9 cellular contexts compared by ENCODE assay signal in the genomic region with DNA sequence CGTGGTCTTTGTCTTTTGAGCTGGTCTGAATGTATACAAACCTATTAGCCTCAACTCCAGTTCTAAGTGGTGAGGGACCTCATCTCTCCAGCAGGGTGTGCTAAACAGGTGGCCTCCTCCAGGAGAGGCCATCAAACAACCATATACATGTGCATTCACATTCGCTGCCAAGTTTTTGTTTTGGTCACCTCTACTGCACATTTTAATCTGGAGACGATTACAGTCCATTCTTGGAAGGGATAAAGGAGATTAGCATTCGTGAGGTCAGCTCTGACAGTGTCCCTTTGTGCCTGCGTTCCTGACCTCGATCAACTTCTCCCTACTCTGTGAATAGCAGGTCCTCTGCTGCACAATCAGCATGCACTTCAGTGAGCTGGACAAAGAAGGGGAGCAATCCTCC.
DNase-seq lines count a peak whose midpoint lies in the region; ATAC-seq, FAIRE-seq and TF ChIP-seq lines count a peak whose summit lies in the region.
"Had no signal": no experiment of that assay in that cellular context is flagged by ENCODE, and none has a peak within 500 bp of the region (broad histone marks: within the 10 kb centered on the region; RNA-seq: fewer than 3 reads in every experiment).

No MANE protein-coding gene starts in this region.

- peaks cover 2% of the 10 kb centered on the region for H3K4me1 Mint-ChIP-seq in osteocyte (ENCODE audit: unreplicated experiment)

- H4K20me1 ChIP-seq in H1 (replicated peaks in 1 of 2; ENCODE audit: control insufficient read depth in 1 of 2, insufficient read depth in 2 of 2, low read length in 2 of 2), result no peaks in the 10 kb centered on the region

- no peak overlapping the region for H2BK120ac ChIP-seq in H1 (replicated peaks; ENCODE audit: low read depth, low read length)

- H3K56ac ChIP-seq in H1 (replicated peaks; ENCODE audit: insufficient read length, low read depth, low read length), result no peak overlapping the region

- no peak overlapping the region for H3K23ac ChIP-seq in H1 (ENCODE audit: insufficient read length)

- peaks cover 27% of the 10 kb centered on the region for H3K36me3 Mint-ChIP-seq in osteocyte (ENCODE audit: unreplicated experiment)

- no peak for TF ChIP-seq EP300 in H1 (IDR thresholded peaks at IDR 0.05; ENCODE audit: borderline replicate concordance in 1 of 2, low read depth in 2 of 2, low read length in 2 of 2)

- H4K8ac ChIP-seq in H1 (ENCODE audit: extremely low read depth, insufficient read depth, low read length), result no peak overlapping the region

- H3K4me3 Mint-ChIP-seq in osteocyte (ENCODE audit: unreplicated experiment), result no peak overlapping the region
- H3K4me3 Mint-ChIP-seq: dendritic cell treated with granulocyte-macrophage colony-stimulating factor and Interleukin-4, amounts not matched to agents 40 ng/mL and 50 ng/mL, for 4 days had no signal

- ATAC-seq in GM19395 (IDR thresholded peaks at IDR 0.05; ENCODE audit: unreplicated experiment), result peak; percentile 84
- ATAC-seq in HG02623 (IDR thresholded peaks at IDR 0.05; ENCODE audit: unreplicated experiment), result no peak

- H3K14ac ChIP-seq in H1 (ENCODE audit: insufficient read length), result no peak overlapping the region

- no peaks in the 10 kb centered on the region for H3K27me3 Mint-ChIP-seq in osteocyte (ENCODE audit: unreplicated experiment)
- H3K27me3 Mint-ChIP-seq: dendritic cell treated with granulocyte-macrophage colony-stimulating factor and Interleukin-4, amounts not matched to agents 40 ng/mL and 50 ng/mL, for 4 days had no signal

- no peak overlapping the region for H2AK5ac ChIP-seq in H1 (ENCODE audit: low read depth, low read length)

- no peaks in the 10 kb centered on the region for H3K79me1 ChIP-seq in H1 (ENCODE audit: low read depth, low read length)

- H3K79me2 ChIP-seq in H1 (ENCODE audit: control insufficient read depth in 1 of 2, insufficient read depth in 2 of 2, low read length in 2 of 2), result no peaks in the 10 kb centered on the region

- CTCF ChIA-PET in H1 (lab: Charles Lee; ENCODE audit: partially characterized antibody), result interaction anchor here (0.7 to 3.0 kb wide), 21 partner anchors 8 to 653 kb away, joined by 3 to 17 read pairs (median 3); no protein-coding TSS in a partner anchor

- H3K4ac ChIP-seq in H1 (replicated peaks; ENCODE audit: insufficient read length, low read depth, low read length), result no peak overlapping the region

- in situ Hi-C loops in KBM-7 (cut with MboI; ENCODE audit: low pct_unique_long_range_greater_than_20kb, low sequenced_read_pairs), result no loop called here

- H3K27me3 ChIP-seq in H1 (replicated peaks in 1 of 4; ENCODE audit: control insufficient read depth in 3 of 4, extremely low read depth in 1 of 4, insufficient read depth in 3 of 4, low read length in 3 of 4), result no peaks in the 10 kb centered on the region

- no peak overlapping the region for H3K18ac ChIP-seq in H1 (ENCODE audit: extremely low read depth, low read length)

- TF ChIP-seq CTCF in H1 (IDR thresholded peaks at IDR 0.05; ENCODE audit: control extremely low read depth in 1 of 3, insufficient read depth in 1 of 3, low read depth in 1 of 3, low read length in 3 of 3) (peak; percentile 34 to 54 (median 37)), osteocyte (IDR thresholded peaks at IDR 0.05) (peak; percentile 44)

- H4K91ac ChIP-seq in H1 (replicated peaks; ENCODE audit: insufficient read length, low read length), result no peak overlapping the region

- H3K4me2 ChIP-seq in H1 (ENCODE audit: insufficient read depth in 1 of 2, low read depth in 2 of 2, low read length in 2 of 2), result no peak overlapping the region

- no peak overlapping the region for H2AFZ ChIP-seq in H1 (ENCODE audit: low read length)

- no peak overlapping the region for H2BK15ac ChIP-seq in H1 (ENCODE audit: low read length)

- H3K23me2 ChIP-seq in H1 (ENCODE audit: low read depth, low read length), result no peaks in the 10 kb centered on the region

- H3K4me3 ChIP-seq in H1 (ENCODE audit: extremely low read depth in 1 of 4, insufficient read depth in 2 of 4, low read depth in 3 of 4, low read length in 4 of 4), result no peak overlapping the region

- no peak overlapping the region for H3K27ac Mint-ChIP-seq in osteocyte (ENCODE audit: unreplicated experiment)
- H3K27ac Mint-ChIP-seq: dendritic cell treated with granulocyte-macrophage colony-stimulating factor and Interleukin-4, amounts not matched to agents 40 ng/mL and 50 ng/mL, for 4 days had no signal

- no peak overlapping the region for H3K9ac ChIP-seq in H1 (replicated peaks in 1 of 4; ENCODE audit: extremely low read depth in 1 of 4, low read depth in 3 of 4, low read length in 3 of 4)

- no peaks in the 10 kb centered on the region for H3K9me3 ChIP-seq in H1 (ENCODE audit: insufficient read depth in 2 of 2, low read depth in 1 of 2, low read length in 1 of 2)

- DNase-seq in AML-193 (lab: John Stamatoyannopoulos, UW) (peak; percentile 10 to 29), KBM-7 (peak; percentile 29), H1 (ENCODE audit: low read depth in 1 of 2, low spot score in 2 of 2) (no peak), osteocyte (ENCODE audit: extremely low spot score, unreplicated experiment) (no peak), NK-92 (lab: John Stamatoyannopoulos, UW; ENCODE audit: unreplicated experiment) (no peak), NCI-H1105 treated with DMSO at 0.1 percent for 48 hours (lab: John Stamatoyannopoulos, UW) (no peak)

- peak; percentile 4 to 43; a peak in 2 of 4 replicates for TF ChIP-seq RAD21 in H1 (IDR thresholded peaks at IDR 0.05 in 1 of 2, conservative IDR thresholded peaks at IDR 0.05 in 1 of 2; ENCODE audit: low read depth in 2 of 2, low read length in 2 of 2)

- no peak overlapping the region for H2BK20ac ChIP-seq in H1 (ENCODE audit: low read length)

- H3K4me1 ChIP-seq in H1 (replicated peaks in 1 of 4; ENCODE audit: control insufficient read depth in 3 of 4, insufficient read depth in 4 of 4, low read length in 3 of 4), result peaks cover 2 to 9% (median 3%) of the 10 kb centered on the region in 4 experiments; a peak in 4 of 7 replicates

- peaks cover 0 to 4% (median 0%) of the 10 kb centered on the region in 4 experiments; a peak in 2 of 8 replicates for H3K36me3 ChIP-seq in H1 (ENCODE audit: control insufficient read depth in 2 of 4, insufficient read depth in 4 of 4, low read length in 3 of 4)

- H3K27ac ChIP-seq in H1 (ENCODE audit: low read depth, low read length), result no peak overlapping the region

- peak; percentile 82 for FAIRE-seq in H1 (lab: Jason Lieb, UNC)

- POLR2A ChIA-PET in H1 (lab: Charles Lee; ENCODE audit: partially characterized antibody), result no interaction called here

- H2BK5ac ChIP-seq in H1 (ENCODE audit: low read depth, low read length), result no peak overlapping the region

- H3K9me3 Mint-ChIP-seq in osteocyte (ENCODE audit: unreplicated experiment), result peaks cover 6% of the 10 kb centered on the region
- H3K9me3 Mint-ChIP-seq: dendritic cell treated with granulocyte-macrophage colony-stimulating factor and Interleukin-4, amounts not matched to agents 40 ng/mL and 50 ng/mL, for 4 days had no signal

- WGBS in H1 (ENCODE audit: extremely low coverage in 1 of 2, insufficient coverage in 1 of 2, insufficient read length in 1 of 2, insufficient replicate concordance in 2 of 2, low coverage in 1 of 2, low lambda C conversion rate in 2 of 2, missing lambda C conversion rate in 1 of 2), 2 experiments, result 86% methylated on average over 6 of the region's 6 CpGs; no CpG with 5 or more reads in 1 of the 2 experiments

- H2BK12ac ChIP-seq in H1 (ENCODE audit: low read depth, low read length), result no peak overlapping the region

- no peak overlapping the region for H4K5ac ChIP-seq in H1 (ENCODE audit: insufficient read length, low read depth, low read length)

- no peak for TF ChIP-seq POLR2A in H1 (IDR thresholded peaks at IDR 0.05; ENCODE audit: control extremely low read depth in 1 of 2, low read depth in 2 of 2, low read length in 2 of 2)

TF ChIP-seq in H1, 55 proteins besides CTCF, POLR2A, EP300 and RAD21:
- TF ChIP-seq, protein P1, sequence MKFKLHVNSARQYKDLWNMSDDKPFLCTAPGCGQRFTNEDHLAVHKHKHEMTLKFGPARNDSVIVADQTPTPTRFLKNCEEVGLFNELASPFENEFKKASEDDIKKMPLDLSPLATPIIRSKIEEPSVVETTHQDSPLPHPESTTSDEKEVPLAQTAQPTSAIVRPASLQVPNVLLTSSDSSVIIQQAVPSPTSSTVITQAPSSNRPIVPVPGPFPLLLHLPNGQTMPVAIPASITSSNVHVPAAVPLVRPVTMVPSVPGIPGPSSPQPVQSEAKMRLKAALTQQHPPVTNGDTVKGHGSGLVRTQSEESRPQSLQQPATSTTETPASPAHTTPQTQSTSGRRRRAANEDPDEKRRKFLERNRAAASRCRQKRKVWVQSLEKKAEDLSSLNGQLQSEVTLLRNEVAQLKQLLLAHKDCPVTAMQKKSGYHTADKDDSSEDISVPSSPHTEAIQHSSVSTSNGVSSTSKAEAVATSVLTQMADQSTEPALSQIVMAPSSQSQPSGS (IDR thresholded peaks at IDR 0.05; ENCODE audit: low read length), result no peak
- TF ChIP-seq CBX8 (IDR thresholded peaks at IDR 0.05; ENCODE audit: borderline replicate concordance, low read depth, low read length) (no peak), GTF2F1 (IDR thresholded peaks at IDR 0.05; ENCODE audit: borderline replicate concordance, low read depth, low read length) (no peak), NANOG (IDR thresholded peaks at IDR 0.05; ENCODE audit: insufficient read depth, low read depth, low read length, poor library complexity, severe bottlenecking) (no peak), BCL11A (IDR thresholded peaks at IDR 0.05; ENCODE audit: low read depth in 2 of 2, low read length in 2 of 2) (no peak), SUZ12 (IDR thresholded peaks at IDR 0.05; ENCODE audit: low read length) (no peak)
- TF ChIP-seq, protein P2, sequence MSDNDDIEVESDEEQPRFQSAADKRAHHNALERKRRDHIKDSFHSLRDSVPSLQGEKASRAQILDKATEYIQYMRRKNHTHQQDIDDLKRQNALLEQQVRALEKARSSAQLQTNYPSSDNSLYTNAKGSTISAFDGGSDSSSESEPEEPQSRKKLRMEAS (IDR thresholded peaks at IDR 0.05), result no peak

Comparison
In these comparisons a context has a peak if more than half of its experiments do, and no peak if none do; other contexts are left out.
1. DNase-seq: peak in AML-193 (2 of 2) and KBM-7 (single experiment); none in H1 (0 of 2), osteocyte (single experiment), NK-92 (single experiment) and NCI-H1105 treated with DMSO at 0.1 percent for 48 hours (single experiment).